In the genomic region with DNA sequence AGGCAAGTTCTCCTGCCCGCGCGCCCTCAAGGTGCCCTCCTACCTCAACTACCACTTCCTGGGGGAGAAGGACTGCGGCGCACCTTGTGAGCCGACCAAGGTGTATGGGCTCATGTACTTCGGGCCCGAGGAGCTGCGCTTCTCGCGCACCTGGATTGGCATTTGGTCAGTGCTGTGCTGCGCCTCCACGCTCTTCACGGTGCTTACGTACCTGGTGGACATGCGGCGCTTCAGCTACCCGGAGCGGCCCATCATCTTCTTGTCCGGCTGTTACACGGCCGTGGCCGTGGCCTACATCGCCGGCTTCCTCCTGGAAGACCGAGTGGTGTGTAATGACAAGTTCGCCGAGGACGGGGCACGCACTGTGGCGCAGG, we compare ENCODE assay signal across 8 cellular contexts. TPM values are rescaled to one million over a fixed set of nuclear protein-coding genes. Genes with fewer than 3 reads are reported as not detected.
A peak's percentile ranks its signal among the peaks of the same experiment; 100 is the strongest.
DNase-seq lines count a peak whose midpoint lies in the region; ATAC-seq and TF ChIP-seq lines count a peak whose summit lies in the region.

No MANE protein-coding gene starts in this region.

- peaks cover 5% of the 10 kb centered on the region for H3K79me1 ChIP-seq in trophoblast cell (ENCODE audit: low read length)

- TF ChIP-seq CTCF in PC-9 (conservative IDR thresholded peaks at IDR 0.05): no peak

- H3K4me3 ChIP-seq in PC-9 (peak overlapping the region; percentile 60; the same call in 1 of the 2 replicates), trophoblast cell (ENCODE audit: low read depth, low read length) (peak overlapping the region; percentile 84)

- H3K4me1 ChIP-seq in PC-9 (replicated peaks; ENCODE audit: insufficient read depth) (0 out of 2 replicates have a peak, but pooled peaks cover 6% of the 10 kb centered on the region), trophoblast cell (ENCODE audit: control insufficient read depth in 1 of 2, insufficient read depth in 2 of 2, low read length in 2 of 2) (peaks cover 17 to 23% of the 10 kb centered on the region in 2 experiments)

- H4K8ac ChIP-seq in trophoblast cell (ENCODE audit: low read depth, low read length): no peak overlapping the region

- no peak overlapping the region for H2BK120ac ChIP-seq in trophoblast cell (ENCODE audit: insufficient read depth, low read length, poor library complexity)

- H2BK12ac ChIP-seq in trophoblast cell (ENCODE audit: low read length): no peak overlapping the region

- no peak overlapping the region for H4K12ac ChIP-seq in trophoblast cell (ENCODE audit: low read depth, low read length)

- CTCF ChIA-PET in PC-9 (lab: Charles Lee): interaction anchor here (0.6 to 0.7 kb wide), 2 partner anchors 18 to 181 kb away, joined by 3 to 4 read pairs; no protein-coding TSS in a partner anchor

- H3K36me3 ChIP-seq in PC-9 (ENCODE audit: low read depth) (no peaks in the 10 kb centered on the region), trophoblast cell (ENCODE audit: control insufficient read depth in 1 of 2, insufficient read depth in 2 of 2, low read length in 2 of 2) (no peaks in the 10 kb centered on the region)

- H3K27ac ChIP-seq in PC-9: no peak overlapping the region
- H3K27ac ChIP-seq in trophoblast cell (ENCODE audit: low read depth, low read length): no peak overlapping the region

- no peak overlapping the region for H3K4ac ChIP-seq in trophoblast cell (ENCODE audit: low read depth, low read length)

- intact Hi-C loops in PC-9 (cut with micrococcal nuclease; ENCODE audit: unreplicated experiment): loop anchor here (10.0 kb wide), 1 partner anchor 369 kb away; no protein-coding TSS in a partner anchor

- H3K9me3 ChIP-seq in PC-9 (ENCODE audit: insufficient read depth, low read depth) (no peaks in the 10 kb centered on the region), trophoblast cell (ENCODE audit: insufficient read depth, low read depth, low read length) (peaks cover 11% of the 10 kb centered on the region)

- peak overlapping the region; percentile 89 for H3K4me2 ChIP-seq in PC-9
- H3K4me2 ChIP-seq in trophoblast cell (ENCODE audit: low read length): peak overlapping the region; percentile 94

- no peaks in the 10 kb centered on the region for H3F3A ChIP-seq in PC-9 (ENCODE audit: insufficient read depth, low read depth)

- H2AFZ ChIP-seq in PC-9 (peak overlapping the region; percentile 78; the same call in 1 of the 2 replicates), trophoblast cell (ENCODE audit: insufficient read depth, low read length, poor library complexity) (no peak overlapping the region)

- H4K91ac ChIP-seq in trophoblast cell (ENCODE audit: low read depth, low read length): no peak overlapping the region

- H3K18ac ChIP-seq in trophoblast cell (ENCODE audit: low read length): peak overlapping the region; percentile 12

- no peaks in the 10 kb centered on the region for H3K9me2 ChIP-seq in PC-9 (ENCODE audit: insufficient read depth)

- H3K23ac ChIP-seq in trophoblast cell (ENCODE audit: low read length): no peak overlapping the region

- no peak overlapping the region for H3K9ac ChIP-seq in trophoblast cell (ENCODE audit: low read length)

- ATAC-seq in GM21390 (IDR thresholded peaks at IDR 0.05; ENCODE audit: unreplicated experiment): no peak

- no peak overlapping the region for H2AK5ac ChIP-seq in trophoblast cell (ENCODE audit: low read length)

- POLR2A ChIA-PET in PC-9 (lab: Charles Lee; ENCODE audit: unreplicated experiment): no interaction called here

- WGBS in trophoblast cell (ENCODE audit: extremely low coverage, insufficient coverage, insufficient read length): no CpG with 5 or more reads among the region's 31 CpGs

- DNase-seq in DMS79 treated with DMSO at 0.1 percent for 48 hours (lab: John Stamatoyannopoulos, UW) (peak; percentile 34), PC-9 (peak in 1 of 2 experiments; percentile 15), fibroblast of gingiva (ENCODE audit: low read depth) (peak; percentile 10), trophoblast cell (no peak), iPS-NIHi11 (ENCODE audit: low spot score) (no peak), NAMALWA (ENCODE audit: low spot score) (no peak), D341Med (ENCODE audit: low spot score) (no peak)

- H4K20me1 ChIP-seq in PC-9 (ENCODE audit: insufficient read depth): 0 out of 2 replicates have a peak, but pooled peaks cover 3% of the 10 kb centered on the region

- no peak overlapping the region for H2BK5ac ChIP-seq in trophoblast cell (ENCODE audit: low read depth, low read length, poor library complexity)

- no peak overlapping the region for H3K14ac ChIP-seq in trophoblast cell (ENCODE audit: low read length)

- H3K27me3 ChIP-seq in PC-9 (ENCODE audit: insufficient read depth, low read depth) (peaks cover 17% of the 10 kb centered on the region; the same call in 1 of the 2 replicates), trophoblast cell (ENCODE audit: insufficient read depth, low read length) (peaks cover 21% of the 10 kb centered on the region)

- no TSS peak for BruUV-seq in PC-9 (replicated peaks; lab: Mats Ljungman, UMichigan)

- H3K79me2 ChIP-seq in PC-9 (ENCODE audit: low read depth) (no peaks in the 10 kb centered on the region), trophoblast cell (ENCODE audit: control insufficient read depth, insufficient read depth, low read length, poor library complexity) (peaks cover 2% of the 10 kb centered on the region)

RNA-seq across cellular contexts. Expression of gene FZD1, which starts 1.4 kb away (rescaled TPM):
- 2.6 and 2.8 TPM in 2 replicates for total RNA-seq in PC-9 (2021)
- polyA plus RNA-seq in trophoblast cell (2013): 3.5 and 3.6 TPM in 2 replicates

Comparison
In these comparisons a context has a peak if more than half of its experiments do, and no peak if none do; other contexts are left out.
1. DNase-seq: peak in DMS79 treated with DMSO at 0.1 percent for 48 hours (single experiment) and fibroblast of gingiva (single experiment); none in trophoblast cell (0 of 2), iPS-NIHi11 (single experiment), NAMALWA (single experiment) and D341Med (single experiment).